In the genomic region with DNA sequence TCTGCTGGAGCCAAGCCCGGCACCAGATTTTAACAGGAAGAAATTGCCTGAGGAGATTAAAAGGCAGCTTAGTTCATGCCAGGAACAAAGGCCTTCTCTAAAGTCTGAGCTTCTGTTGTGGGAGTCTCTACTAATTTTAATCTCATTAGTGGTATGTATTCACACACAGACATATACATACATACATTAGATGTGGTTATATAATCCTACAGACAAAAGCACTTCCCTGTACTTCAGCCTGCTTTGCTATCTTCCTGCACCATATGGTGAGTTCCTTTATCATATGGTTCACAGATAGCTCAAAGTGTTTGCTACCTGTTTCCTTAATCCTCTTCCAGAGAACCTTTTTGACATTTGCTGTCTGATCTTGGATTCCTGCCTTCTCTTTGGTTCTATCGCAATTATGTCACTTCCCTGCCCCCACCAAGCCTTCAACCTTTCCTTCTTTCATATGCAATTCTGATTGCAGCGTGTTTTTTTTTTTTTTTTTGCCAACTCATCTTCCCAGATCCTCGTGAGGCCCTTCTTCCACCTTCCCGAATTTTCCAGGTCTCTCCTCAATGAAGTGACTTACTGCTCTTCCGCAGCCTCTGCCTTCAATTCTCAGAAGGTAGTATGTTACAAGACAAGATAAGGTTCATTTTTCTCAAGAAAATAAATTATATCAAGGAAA, we compare ENCODE assay signal across 1 cellular context.
A peak's percentile ranks its signal among the peaks of the same experiment; 100 is the strongest.
TF ChIP-seq lines count a peak whose summit lies in the region.

No MANE protein-coding gene starts in this region.

TF ChIP-seq in K562, 482 proteins besides CTCF, POLR2A, EP300 and RAD21 (continued from another document and continues in another):
- TF ChIP-seq ZNF444 (CRISPR knock-in tag; IDR thresholded peaks at IDR 0.05): no peak
- TF ChIP-seq, protein P1, sequence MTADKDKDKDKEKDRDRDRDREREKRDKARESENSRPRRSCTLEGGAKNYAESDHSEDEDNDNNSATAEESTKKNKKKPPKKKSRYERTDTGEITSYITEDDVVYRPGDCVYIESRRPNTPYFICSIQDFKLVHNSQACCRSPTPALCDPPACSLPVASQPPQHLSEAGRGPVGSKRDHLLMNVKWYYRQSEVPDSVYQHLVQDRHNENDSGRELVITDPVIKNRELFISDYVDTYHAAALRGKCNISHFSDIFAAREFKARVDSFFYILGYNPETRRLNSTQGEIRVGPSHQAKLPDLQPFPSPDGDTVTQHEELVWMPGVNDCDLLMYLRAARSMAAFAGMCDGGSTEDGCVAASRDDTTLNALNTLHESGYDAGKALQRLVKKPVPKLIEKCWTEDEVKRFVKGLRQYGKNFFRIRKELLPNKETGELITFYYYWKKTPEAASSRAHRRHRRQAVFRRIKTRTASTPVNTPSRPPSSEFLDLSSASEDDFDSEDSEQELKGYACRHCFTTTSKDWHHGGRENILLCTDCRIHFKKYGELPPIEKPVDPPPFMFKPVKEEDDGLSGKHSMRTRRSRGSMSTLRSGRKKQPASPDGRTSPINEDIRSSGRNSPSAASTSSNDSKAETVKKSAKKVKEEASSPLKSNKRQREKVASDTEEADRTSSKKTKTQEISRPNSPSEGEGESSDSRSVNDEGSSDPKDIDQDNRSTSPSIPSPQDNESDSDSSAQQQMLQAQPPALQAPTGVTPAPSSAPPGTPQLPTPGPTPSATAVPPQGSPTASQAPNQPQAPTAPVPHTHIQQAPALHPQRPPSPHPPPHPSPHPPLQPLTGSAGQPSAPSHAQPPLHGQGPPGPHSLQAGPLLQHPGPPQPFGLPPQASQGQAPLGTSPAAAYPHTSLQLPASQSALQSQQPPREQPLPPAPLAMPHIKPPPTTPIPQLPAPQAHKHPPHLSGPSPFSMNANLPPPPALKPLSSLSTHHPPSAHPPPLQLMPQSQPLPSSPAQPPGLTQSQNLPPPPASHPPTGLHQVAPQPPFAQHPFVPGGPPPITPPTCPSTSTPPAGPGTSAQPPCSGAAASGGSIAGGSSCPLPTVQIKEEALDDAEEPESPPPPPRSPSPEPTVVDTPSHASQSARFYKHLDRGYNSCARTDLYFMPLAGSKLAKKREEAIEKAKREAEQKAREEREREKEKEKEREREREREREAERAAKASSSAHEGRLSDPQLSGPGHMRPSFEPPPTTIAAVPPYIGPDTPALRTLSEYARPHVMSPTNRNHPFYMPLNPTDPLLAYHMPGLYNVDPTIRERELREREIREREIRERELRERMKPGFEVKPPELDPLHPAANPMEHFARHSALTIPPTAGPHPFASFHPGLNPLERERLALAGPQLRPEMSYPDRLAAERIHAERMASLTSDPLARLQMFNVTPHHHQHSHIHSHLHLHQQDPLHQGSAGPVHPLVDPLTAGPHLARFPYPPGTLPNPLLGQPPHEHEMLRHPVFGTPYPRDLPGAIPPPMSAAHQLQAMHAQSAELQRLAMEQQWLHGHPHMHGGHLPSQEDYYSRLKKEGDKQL (CRISPR knock-in tag; IDR thresholded peaks at IDR 0.05; ENCODE audit: borderline replicate concordance): no peak
- no peak for TF ChIP-seq ZNF41 (CRISPR knock-in tag; conservative IDR thresholded peaks at IDR 0.05)
- TF ChIP-seq, protein P2, sequence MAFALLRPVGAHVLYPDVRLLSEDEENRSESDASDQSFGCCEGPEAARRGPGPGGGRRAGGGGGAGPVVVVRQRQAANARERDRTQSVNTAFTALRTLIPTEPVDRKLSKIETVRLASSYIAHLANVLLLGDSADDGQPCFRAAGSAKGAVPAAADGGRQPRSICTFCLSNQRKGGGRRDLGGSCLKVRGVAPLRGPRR (CRISPR knock-in tag; IDR thresholded peaks at IDR 0.05): no peak
- TF ChIP-seq, protein P3, sequence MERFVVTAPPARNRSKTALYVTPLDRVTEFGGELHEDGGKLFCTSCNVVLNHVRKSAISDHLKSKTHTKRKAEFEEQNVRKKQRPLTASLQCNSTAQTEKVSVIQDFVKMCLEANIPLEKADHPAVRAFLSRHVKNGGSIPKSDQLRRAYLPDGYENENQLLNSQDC (CRISPR knock-in tag; IDR thresholded peaks at IDR 0.05): no peak
- TF ChIP-seq ZNF24 (IDR thresholded peaks at IDR 0.05): peak; percentile 48; the same call in 1 of the 2 replicates
- TF ChIP-seq ZBTB1 (CRISPR knock-in tag; IDR thresholded peaks at IDR 0.05; ENCODE audit: borderline replicate concordance, low read depth): no peak
- no peak for TF ChIP-seq CBX1 (IDR thresholded peaks at IDR 0.05; ENCODE audit: low read depth)
- TF ChIP-seq SIRT6 (IDR thresholded peaks at IDR 0.05; ENCODE audit: low read depth, low read length): no peak
- TF ChIP-seq, protein P4, sequence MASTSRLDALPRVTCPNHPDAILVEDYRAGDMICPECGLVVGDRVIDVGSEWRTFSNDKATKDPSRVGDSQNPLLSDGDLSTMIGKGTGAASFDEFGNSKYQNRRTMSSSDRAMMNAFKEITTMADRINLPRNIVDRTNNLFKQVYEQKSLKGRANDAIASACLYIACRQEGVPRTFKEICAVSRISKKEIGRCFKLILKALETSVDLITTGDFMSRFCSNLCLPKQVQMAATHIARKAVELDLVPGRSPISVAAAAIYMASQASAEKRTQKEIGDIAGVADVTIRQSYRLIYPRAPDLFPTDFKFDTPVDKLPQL (IDR thresholded peaks at IDR 0.05; ENCODE audit: extremely low read depth, insufficient read length): no peak
- TF ChIP-seq, protein P5, sequence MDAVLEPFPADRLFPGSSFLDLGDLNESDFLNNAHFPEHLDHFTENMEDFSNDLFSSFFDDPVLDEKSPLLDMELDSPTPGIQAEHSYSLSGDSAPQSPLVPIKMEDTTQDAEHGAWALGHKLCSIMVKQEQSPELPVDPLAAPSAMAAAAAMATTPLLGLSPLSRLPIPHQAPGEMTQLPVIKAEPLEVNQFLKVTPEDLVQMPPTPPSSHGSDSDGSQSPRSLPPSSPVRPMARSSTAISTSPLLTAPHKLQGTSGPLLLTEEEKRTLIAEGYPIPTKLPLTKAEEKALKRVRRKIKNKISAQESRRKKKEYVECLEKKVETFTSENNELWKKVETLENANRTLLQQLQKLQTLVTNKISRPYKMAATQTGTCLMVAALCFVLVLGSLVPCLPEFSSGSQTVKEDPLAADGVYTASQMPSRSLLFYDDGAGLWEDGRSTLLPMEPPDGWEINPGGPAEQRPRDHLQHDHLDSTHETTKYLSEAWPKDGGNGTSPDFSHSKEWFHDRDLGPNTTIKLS (IDR thresholded peaks at IDR 0.05; ENCODE audit: borderline replicate concordance, low read depth): peak; percentile 46; the same call in 1 of the 2 replicates
- TF ChIP-seq, protein P6, sequence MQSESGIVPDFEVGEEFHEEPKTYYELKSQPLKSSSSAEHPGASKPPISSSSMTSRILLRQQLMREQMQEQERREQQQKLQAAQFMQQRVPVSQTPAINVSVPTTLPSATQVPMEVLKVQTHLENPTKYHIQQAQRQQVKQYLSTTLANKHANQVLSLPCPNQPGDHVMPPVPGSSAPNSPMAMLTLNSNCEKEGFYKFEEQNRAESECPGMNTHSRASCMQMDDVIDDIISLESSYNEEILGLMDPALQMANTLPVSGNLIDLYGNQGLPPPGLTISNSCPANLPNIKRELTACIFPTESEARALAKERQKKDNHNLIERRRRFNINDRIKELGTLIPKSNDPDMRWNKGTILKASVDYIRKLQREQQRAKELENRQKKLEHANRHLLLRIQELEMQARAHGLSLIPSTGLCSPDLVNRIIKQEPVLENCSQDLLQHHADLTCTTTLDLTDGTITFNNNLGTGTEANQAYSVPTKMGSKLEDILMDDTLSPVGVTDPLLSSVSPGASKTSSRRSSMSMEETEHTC (IDR thresholded peaks at IDR 0.05): no peak
- TF ChIP-seq TAF1 (IDR thresholded peaks at IDR 0.05; ENCODE audit: control insufficient read depth, extremely low read depth, insufficient read depth, low read length, severe bottlenecking): no peak
- TF ChIP-seq SPI1 (IDR thresholded peaks at IDR 0.05; ENCODE audit: borderline replicate concordance, low read depth, low read length): peak; percentile 73; the same call in 1 of the 2 replicates
- TF ChIP-seq FOS (IDR thresholded peaks at IDR 0.05; ENCODE audit: extremely low read depth, insufficient read length): no peak
- no peak for TF ChIP-seq GABPB1 (CRISPR knock-in tag; IDR thresholded peaks at IDR 0.05)
- peak; percentile 93 for TF ChIP-seq SMAD4 (CRISPR knock-in tag; conservative IDR thresholded peaks at IDR 0.05)
- peak; percentile 49 for TF ChIP-seq DACH1 (IDR thresholded peaks at IDR 0.05; ENCODE audit: partially characterized antibody)
- TF ChIP-seq ELF2 (CRISPR knock-in tag; IDR thresholded peaks at IDR 0.05): no peak
- TF ChIP-seq, protein P7, sequence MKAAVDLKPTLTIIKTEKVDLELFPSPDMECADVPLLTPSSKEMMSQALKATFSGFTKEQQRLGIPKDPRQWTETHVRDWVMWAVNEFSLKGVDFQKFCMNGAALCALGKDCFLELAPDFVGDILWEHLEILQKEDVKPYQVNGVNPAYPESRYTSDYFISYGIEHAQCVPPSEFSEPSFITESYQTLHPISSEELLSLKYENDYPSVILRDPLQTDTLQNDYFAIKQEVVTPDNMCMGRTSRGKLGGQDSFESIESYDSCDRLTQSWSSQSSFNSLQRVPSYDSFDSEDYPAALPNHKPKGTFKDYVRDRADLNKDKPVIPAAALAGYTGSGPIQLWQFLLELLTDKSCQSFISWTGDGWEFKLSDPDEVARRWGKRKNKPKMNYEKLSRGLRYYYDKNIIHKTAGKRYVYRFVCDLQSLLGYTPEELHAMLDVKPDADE (conservative IDR thresholded peaks at IDR 0.05; ENCODE audit: control insufficient read depth, low read depth, low read length): no peak
- TF ChIP-seq SRSF9 (IDR thresholded peaks at IDR 0.05; ENCODE audit: borderline replicate concordance, low read depth, low read length): no peak
- no peak for TF ChIP-seq SAP30 (IDR thresholded peaks at IDR 0.05; ENCODE audit: borderline replicate concordance, insufficient read depth, low read depth, low read length, poor library complexity, severe bottlenecking)
- TF ChIP-seq BCOR (IDR thresholded peaks at IDR 0.05): peak; percentile 78
- TF ChIP-seq, protein P8, sequence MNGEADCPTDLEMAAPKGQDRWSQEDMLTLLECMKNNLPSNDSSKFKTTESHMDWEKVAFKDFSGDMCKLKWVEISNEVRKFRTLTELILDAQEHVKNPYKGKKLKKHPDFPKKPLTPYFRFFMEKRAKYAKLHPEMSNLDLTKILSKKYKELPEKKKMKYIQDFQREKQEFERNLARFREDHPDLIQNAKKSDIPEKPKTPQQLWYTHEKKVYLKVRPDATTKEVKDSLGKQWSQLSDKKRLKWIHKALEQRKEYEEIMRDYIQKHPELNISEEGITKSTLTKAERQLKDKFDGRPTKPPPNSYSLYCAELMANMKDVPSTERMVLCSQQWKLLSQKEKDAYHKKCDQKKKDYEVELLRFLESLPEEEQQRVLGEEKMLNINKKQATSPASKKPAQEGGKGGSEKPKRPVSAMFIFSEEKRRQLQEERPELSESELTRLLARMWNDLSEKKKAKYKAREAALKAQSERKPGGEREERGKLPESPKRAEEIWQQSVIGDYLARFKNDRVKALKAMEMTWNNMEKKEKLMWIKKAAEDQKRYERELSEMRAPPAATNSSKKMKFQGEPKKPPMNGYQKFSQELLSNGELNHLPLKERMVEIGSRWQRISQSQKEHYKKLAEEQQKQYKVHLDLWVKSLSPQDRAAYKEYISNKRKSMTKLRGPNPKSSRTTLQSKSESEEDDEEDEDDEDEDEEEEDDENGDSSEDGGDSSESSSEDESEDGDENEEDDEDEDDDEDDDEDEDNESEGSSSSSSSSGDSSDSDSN (IDR thresholded peaks at IDR 0.05; ENCODE audit: borderline replicate concordance in 1 of 2, low read depth in 2 of 2, low read length in 2 of 2): no peak
- peak; percentile 17 for TF ChIP-seq NEUROD1 (IDR thresholded peaks at IDR 0.05; ENCODE audit: borderline replicate concordance, low read depth, low read length, partially characterized antibody)
- TF ChIP-seq, protein P9, sequence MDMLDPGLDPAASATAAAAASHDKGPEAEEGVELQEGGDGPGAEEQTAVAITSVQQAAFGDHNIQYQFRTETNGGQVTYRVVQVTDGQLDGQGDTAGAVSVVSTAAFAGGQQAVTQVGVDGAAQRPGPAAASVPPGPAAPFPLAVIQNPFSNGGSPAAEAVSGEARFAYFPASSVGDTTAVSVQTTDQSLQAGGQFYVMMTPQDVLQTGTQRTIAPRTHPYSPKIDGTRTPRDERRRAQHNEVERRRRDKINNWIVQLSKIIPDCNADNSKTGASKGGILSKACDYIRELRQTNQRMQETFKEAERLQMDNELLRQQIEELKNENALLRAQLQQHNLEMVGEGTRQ (CRISPR knock-in tag; IDR thresholded peaks at IDR 0.05): no peak
- TF ChIP-seq CCNT2 (IDR thresholded peaks at IDR 0.05; ENCODE audit: borderline replicate concordance, extremely low read depth, insufficient read length, low read depth, low read length): peak; percentile 65
- TF ChIP-seq PHF21A (IDR thresholded peaks at IDR 0.05; ENCODE audit: borderline replicate concordance, low read depth): no peak
- TF ChIP-seq RHOXF2B (CRISPR knock-in tag; conservative IDR thresholded peaks at IDR 0.05): no peak
- TF ChIP-seq, protein P10, sequence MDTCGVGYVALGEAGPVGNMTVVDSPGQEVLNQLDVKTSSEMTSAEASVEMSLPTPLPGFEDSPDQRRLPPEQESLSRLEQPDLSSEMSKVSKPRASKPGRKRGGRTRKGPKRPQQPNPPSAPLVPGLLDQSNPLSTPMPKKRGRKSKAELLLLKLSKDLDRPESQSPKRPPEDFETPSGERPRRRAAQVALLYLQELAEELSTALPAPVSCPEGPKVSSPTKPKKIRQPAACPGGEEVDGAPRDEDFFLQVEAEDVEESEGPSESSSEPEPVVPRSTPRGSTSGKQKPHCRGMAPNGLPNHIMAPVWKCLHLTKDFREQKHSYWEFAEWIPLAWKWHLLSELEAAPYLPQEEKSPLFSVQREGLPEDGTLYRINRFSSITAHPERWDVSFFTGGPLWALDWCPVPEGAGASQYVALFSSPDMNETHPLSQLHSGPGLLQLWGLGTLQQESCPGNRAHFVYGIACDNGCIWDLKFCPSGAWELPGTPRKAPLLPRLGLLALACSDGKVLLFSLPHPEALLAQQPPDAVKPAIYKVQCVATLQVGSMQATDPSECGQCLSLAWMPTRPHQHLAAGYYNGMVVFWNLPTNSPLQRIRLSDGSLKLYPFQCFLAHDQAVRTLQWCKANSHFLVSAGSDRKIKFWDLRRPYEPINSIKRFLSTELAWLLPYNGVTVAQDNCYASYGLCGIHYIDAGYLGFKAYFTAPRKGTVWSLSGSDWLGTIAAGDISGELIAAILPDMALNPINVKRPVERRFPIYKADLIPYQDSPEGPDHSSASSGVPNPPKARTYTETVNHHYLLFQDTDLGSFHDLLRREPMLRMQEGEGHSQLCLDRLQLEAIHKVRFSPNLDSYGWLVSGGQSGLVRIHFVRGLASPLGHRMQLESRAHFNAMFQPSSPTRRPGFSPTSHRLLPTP (IDR thresholded peaks at IDR 0.05; ENCODE audit: borderline replicate concordance, extremely low read depth, insufficient read length): no peak
- TF ChIP-seq ZNF146 (CRISPR knock-in tag; IDR thresholded peaks at IDR 0.05; ENCODE audit: unreplicated experiment): no peak
- peak; percentile 91 for TF ChIP-seq NCOA1 (IDR thresholded peaks at IDR 0.05; ENCODE audit: low read depth)
- TF ChIP-seq, protein P11, sequence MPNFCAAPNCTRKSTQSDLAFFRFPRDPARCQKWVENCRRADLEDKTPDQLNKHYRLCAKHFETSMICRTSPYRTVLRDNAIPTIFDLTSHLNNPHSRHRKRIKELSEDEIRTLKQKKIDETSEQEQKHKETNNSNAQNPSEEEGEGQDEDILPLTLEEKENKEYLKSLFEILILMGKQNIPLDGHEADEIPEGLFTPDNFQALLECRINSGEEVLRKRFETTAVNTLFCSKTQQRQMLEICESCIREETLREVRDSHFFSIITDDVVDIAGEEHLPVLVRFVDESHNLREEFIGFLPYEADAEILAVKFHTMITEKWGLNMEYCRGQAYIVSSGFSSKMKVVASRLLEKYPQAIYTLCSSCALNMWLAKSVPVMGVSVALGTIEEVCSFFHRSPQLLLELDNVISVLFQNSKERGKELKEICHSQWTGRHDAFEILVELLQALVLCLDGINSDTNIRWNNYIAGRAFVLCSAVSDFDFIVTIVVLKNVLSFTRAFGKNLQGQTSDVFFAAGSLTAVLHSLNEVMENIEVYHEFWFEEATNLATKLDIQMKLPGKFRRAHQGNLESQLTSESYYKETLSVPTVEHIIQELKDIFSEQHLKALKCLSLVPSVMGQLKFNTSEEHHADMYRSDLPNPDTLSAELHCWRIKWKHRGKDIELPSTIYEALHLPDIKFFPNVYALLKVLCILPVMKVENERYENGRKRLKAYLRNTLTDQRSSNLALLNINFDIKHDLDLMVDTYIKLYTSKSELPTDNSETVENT (CRISPR knock-in tag; IDR thresholded peaks at IDR 0.05): no peak
- TF ChIP-seq DIDO1 (tag; IDR thresholded peaks at IDR 0.05; ENCODE audit: low read depth): no peak
